8 cellular contexts compared by ENCODE assay signal in genomic region chr12:132523576-132524331, GRCh38. TPM values are rescaled to one million over a fixed set of nuclear protein-coding genes. Genes with fewer than 3 reads are reported as not detected.
A peak's percentile ranks its signal among the peaks of the same experiment; 100 is the strongest.
DNase-seq lines count a peak whose midpoint lies in the region; ATAC-seq and TF ChIP-seq lines count a peak whose summit lies in the region.

No MANE protein-coding gene starts in this region.

- CTCF ChIA-PET in PC-3 (lab: Charles Lee), result no interaction called here

- H4K20me1 ChIP-seq in PC-3 (ENCODE audit: low read length) (peaks cover 16% of the 10 kb centered on the region; the same call in 1 of the 2 replicates), fibroblast of lung (ENCODE audit: control insufficient read depth, extremely low read depth, insufficient read depth, low read length) (no peaks in the 10 kb centered on the region), neural progenitor cell (ENCODE audit: low read depth) (peaks cover 33% of the 10 kb centered on the region)

- TF ChIP-seq POLR2A in suprapubic skin (IDR thresholded peaks at IDR 0.05), result no peak

- peaks cover 0 to 1% of the 10 kb centered on the region in 2 donors for H3K9me3 Mint-ChIP-seq in activated T-cell treated with anti-CD3 and anti-CD28 coated beads, Interleukin-2, amount 50 U/mL, for 72 hours
- peaks cover 4% of the 10 kb centered on the region for H3K9me3 Mint-ChIP-seq in neural progenitor cell

- H3K27me3 ChIP-seq in PC-3 (ENCODE audit: low read length), result no peaks in the 10 kb centered on the region
- H3K27me3 ChIP-seq in fibroblast of lung (ENCODE audit: control insufficient read depth, insufficient read depth, low read length), result no peaks in the 10 kb centered on the region
- no peaks in the 10 kb centered on the region for H3K27me3 ChIP-seq in neural progenitor cell
- no peaks in the 10 kb centered on the region for H3K27me3 ChIP-seq in suprapubic skin

- BruUV-seq in PC-3 (replicated peaks; lab: Mats Ljungman, UMichigan), result no TSS peak

- no peaks in the 10 kb centered on the region for H3K27me3 Mint-ChIP-seq in activated T-cell treated with anti-CD3 and anti-CD28 coated beads, Interleukin-2, amount 50 U/mL, for 72 hours (ENCODE audit: low read depth)
- H3K27me3 Mint-ChIP-seq in neural progenitor cell (ENCODE audit: insufficient read depth, low read depth), result peaks cover 5% of the 10 kb centered on the region

- H3K9ac ChIP-seq in PC-3 (ENCODE audit: low read length) (no peak overlapping the region), fibroblast of lung (ENCODE audit: insufficient read depth, low read length) (no peak overlapping the region), neural progenitor cell (no peak overlapping the region)

- TF ChIP-seq CTCF in PC-3 (conservative IDR thresholded peaks at IDR 0.05; ENCODE audit: low read depth, low read length), result peak; percentile 92
- peak; percentile 64 to 80 for TF ChIP-seq CTCF in fibroblast of lung (conservative IDR thresholded peaks at IDR 0.05 in 1 of 2, IDR thresholded peaks at IDR 0.05 in 1 of 2; ENCODE audit: low read depth in 1 of 2, low read length in 2 of 2)
- TF ChIP-seq CTCF in neural progenitor cell (IDR thresholded peaks at IDR 0.05), result peak; percentile 85
- TF ChIP-seq CTCF in suprapubic skin (IDR thresholded peaks at IDR 0.05), result peak; percentile 53 to 72

- peak; percentile 91 for DNase-seq in GM03348 (ENCODE audit: low spot score)
- peak; percentile 66 for DNase-seq in PC-3
- peak; percentile 75 to 80 for DNase-seq in activated T-cell treated with anti-CD3 and anti-CD28 coated beads, Interleukin-2, amount 50 U/mL, for 72 hours
- DNase-seq in fibroblast of lung (ENCODE audit: low read depth in 2 of 2), result peak in 1 of 2 donors; percentile 44
- peak; percentile 75 for DNase-seq in neural progenitor cell (ENCODE audit: low spot score)
- no peak for DNase-seq in suprapubic skin (ENCODE audit: low spot score in 2 of 2)
- no peak for DNase-seq in OCI-M2 (lab: John Stamatoyannopoulos, UW; ENCODE audit: unreplicated experiment)

- H3K36me3 ChIP-seq in PC-3 (ENCODE audit: low read depth, low read length) (peaks cover 6% of the 10 kb centered on the region; the same call in 1 of the 2 replicates), fibroblast of lung (ENCODE audit: control insufficient read depth, insufficient read depth, low read length) (no peaks in the 10 kb centered on the region), neural progenitor cell (no peaks in the 10 kb centered on the region), suprapubic skin (peaks cover 8% of the 10 kb centered on the region)

- POLR2A ChIA-PET in PC-3 (lab: Charles Lee; ENCODE audit: unreplicated experiment), result no interaction called here

- H3K4me3 ChIP-seq in PC-3 (ENCODE audit: low read length) (peak overlapping the region; percentile 19; the same call in 1 of the 2 replicates), fibroblast of lung (replicated peaks in 1 of 4; ENCODE audit: control extremely low read depth in 1 of 4, insufficient read depth in 1 of 4, low read depth in 3 of 4, low read length in 4 of 4) (no peak overlapping the region), neural progenitor cell (no peak overlapping the region), suprapubic skin (no peak overlapping the region)

- H3K4me3 Mint-ChIP-seq in activated T-cell treated with anti-CD3 and anti-CD28 coated beads, Interleukin-2, amount 50 U/mL, for 72 hours, result no peak overlapping the region
- H3K4me3 Mint-ChIP-seq in neural progenitor cell, result no peak overlapping the region

- H3K4me1 Mint-ChIP-seq in activated T-cell treated with anti-CD3 and anti-CD28 coated beads, Interleukin-2, amount 50 U/mL, for 72 hours (ENCODE audit: low read depth), result no peaks in the 10 kb centered on the region
- peaks cover 7% of the 10 kb centered on the region for H3K4me1 Mint-ChIP-seq in neural progenitor cell

- TF ChIP-seq EP300 in suprapubic skin (IDR thresholded peaks at IDR 0.05), result no peak

- H3F3A ChIP-seq in PC-3 (ENCODE audit: low read length, unreplicated experiment) (no peaks in the 10 kb centered on the region), neural progenitor cell (ENCODE audit: low read depth) (no peaks in the 10 kb centered on the region)

- no peak overlapping the region for H3K27ac Mint-ChIP-seq in activated T-cell treated with anti-CD3 and anti-CD28 coated beads, Interleukin-2, amount 50 U/mL, for 72 hours
- no peak overlapping the region for H3K27ac Mint-ChIP-seq in neural progenitor cell

- 35% methylated on average over 17 of the region's 28 CpGs for WGBS in suprapubic skin

- H3K27ac ChIP-seq in PC-3 (ENCODE audit: low read length) (peak overlapping the region; percentile 33), fibroblast of lung (ENCODE audit: insufficient read depth, low read length) (no peak overlapping the region), neural progenitor cell (no peak overlapping the region), suprapubic skin (no peak overlapping the region)

- ATAC-seq in HG02870 (IDR thresholded peaks at IDR 0.05; ENCODE audit: unreplicated experiment) (peak; percentile 62), PC-3 (peak; percentile 65)
- peak; percentile 73 to 74 for ATAC-seq in activated T-cell treated with anti-CD3 and anti-CD28 coated beads, Interleukin-2, amount 50 U/mL, for 72 hours (replicated peaks in 1 of 2)

- no peaks in the 10 kb centered on the region for H3K9me2 ChIP-seq in PC-3 (replicated peaks; ENCODE audit: low read length)

- peak overlapping the region; percentile 75 for H3K4me2 ChIP-seq in PC-3 (ENCODE audit: low read length)
- no peak overlapping the region for H3K4me2 ChIP-seq in fibroblast of lung (ENCODE audit: extremely low read depth, insufficient read depth, low read length)
- no peak overlapping the region for H3K4me2 ChIP-seq in neural progenitor cell

- H3K9me3 ChIP-seq in PC-3 (ENCODE audit: low read length) (no peaks in the 10 kb centered on the region), fibroblast of lung (ENCODE audit: control insufficient read depth, insufficient read depth, low read depth, low read length) (no peaks in the 10 kb centered on the region), neural progenitor cell (ENCODE audit: low read depth) (no peaks in the 10 kb centered on the region), suprapubic skin (no peaks in the 10 kb centered on the region)

- peaks cover 2 to 9% of the 10 kb centered on the region in 2 donors for H3K36me3 Mint-ChIP-seq in activated T-cell treated with anti-CD3 and anti-CD28 coated beads, Interleukin-2, amount 50 U/mL, for 72 hours (ENCODE audit: insufficient read depth in 2 of 2)
- peaks cover 4% of the 10 kb centered on the region for H3K36me3 Mint-ChIP-seq in neural progenitor cell

- H3K4me1 ChIP-seq in PC-3 (ENCODE audit: insufficient read depth, low read length) (peaks cover 21% of the 10 kb centered on the region), fibroblast of lung (ENCODE audit: control insufficient read depth, extremely low read depth, insufficient read depth, low read length) (no peaks in the 10 kb centered on the region), neural progenitor cell (peaks cover 10% of the 10 kb centered on the region), suprapubic skin (peaks cover 46% of the 10 kb centered on the region)

- no peak overlapping the region for H2AFZ ChIP-seq in PC-3 (ENCODE audit: low read length)
- H2AFZ ChIP-seq in fibroblast of lung (ENCODE audit: low read length), result no peak overlapping the region
- H2AFZ ChIP-seq in neural progenitor cell (replicated peaks), result no peak overlapping the region

- intact Hi-C loops in PC-3 (cut with micrococcal nuclease), result loop anchor here (1.0 to 10.0 kb wide), 4 partner anchors 32 to 108 kb away; no protein-coding TSS in a partner anchor

- H3K79me2 ChIP-seq in PC-3 (ENCODE audit: low read length), result peaks cover 5% of the 10 kb centered on the region; the same call in 1 of the 2 replicates
- H3K79me2 ChIP-seq in fibroblast of lung (ENCODE audit: control insufficient read depth, insufficient read depth, low read length), result no peaks in the 10 kb centered on the region
- H3K79me2 ChIP-seq in neural progenitor cell (ENCODE audit: low read depth), result no peaks in the 10 kb centered on the region

RNA-seq across cellular contexts. Expression of gene FBRSL1, which starts 33.8 kb away (rescaled TPM):
- total RNA-seq in PC-3 (2014; rRNA removed) (45.3 and 62.3 TPM in 2 replicates), fibroblast of lung (1.8 and 2.1 TPM in 2 replicates), neural progenitor cell (ENCODE audit: low replicate concordance) (7.4 and 30.6 TPM in 2 replicates), suprapubic skin (10 to 100 TPM; 26.0 to 33.7 (median 27.2) TPM)
- total RNA-seq in activated T-cell treated with anti-CD3 and anti-CD28 coated beads, Interleukin-2, amount 50 U/mL, for 72 hours, result 10 to 100 TPM; 37.0 to 42.7 TPM
- polyA plus RNA-seq in fibroblast of lung, result 1.4 and 2.3 TPM in 2 replicates
- polyA plus RNA-seq in fibroblast of lung (2012), result 15.6 and 23.0 TPM in 2 replicates
- polyA minus RNA-seq in fibroblast of lung (ENCODE audit: low replicate concordance), result 1.9 and 24.2 TPM in 2 replicates

Comparison
In these comparisons a context has a peak if more than half of its experiments do, and no peak if none do; other contexts are left out.
1. DNase-seq: peak in GM03348 (single experiment), PC-3 (single experiment), activated T-cell treated with anti-CD3 and anti-CD28 coated beads, Interleukin-2, amount 50 U/mL, for 72 hours (2 of 2) and neural progenitor cell (single experiment); none in suprapubic skin (0 of 2) and OCI-M2 (single experiment).
2. Peak in every context shown above with its lines, with median percentiles within 50 percentile points of each other: ATAC-seq and CTCF ChIP-seq.